16 cellular contexts compared by ENCODE assay signal in the genomic region with DNA sequence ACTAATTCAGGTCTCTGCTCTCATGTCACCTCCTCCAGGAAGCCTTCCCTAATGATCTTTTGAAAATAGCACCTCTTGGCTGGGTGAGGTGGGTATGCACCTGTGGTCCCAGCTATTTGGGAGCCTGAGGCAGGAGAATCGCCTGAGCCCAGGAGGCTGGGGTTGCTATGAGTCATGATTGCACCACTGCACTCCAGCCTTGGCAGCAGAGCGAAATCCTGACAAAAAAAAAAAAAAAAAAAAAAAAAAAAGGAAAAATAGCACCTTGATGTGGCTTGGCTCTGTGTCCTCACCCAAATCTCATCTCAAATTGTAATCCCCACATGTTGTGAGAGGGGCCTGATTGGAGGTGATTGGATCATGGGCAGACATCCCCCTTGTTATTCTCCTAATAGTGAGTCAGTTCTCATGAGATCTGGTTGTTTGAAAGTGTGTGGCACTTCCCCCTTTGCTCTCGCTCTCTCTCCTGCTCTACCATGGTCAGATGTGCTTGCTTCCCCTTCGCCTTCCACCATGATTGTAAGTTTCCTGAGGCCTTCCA. TPM values are rescaled to one million over a fixed set of nuclear protein-coding genes. Genes with fewer than 3 reads are reported as not detected.
DNase-seq lines count a peak whose midpoint lies in the region; ATAC-seq, FAIRE-seq and TF ChIP-seq lines count a peak whose summit lies in the region.
"Had no signal": no experiment of that assay in that cellular context is flagged by ENCODE, and none has a peak within 500 bp of the region (broad histone marks: within the 10 kb centered on the region; RNA-seq: fewer than 3 reads in every experiment).

No MANE protein-coding gene starts in this region.

- no peak overlapping the region for H3K56ac ChIP-seq in H1 (replicated peaks; ENCODE audit: insufficient read length, low read depth, low read length)

- no peak overlapping the region; the same call in 1 of the 2 replicates for H2BK12ac ChIP-seq in H1 (ENCODE audit: low read depth, low read length)

- H3K9me3 ChIP-seq in H1 (ENCODE audit: insufficient read depth in 2 of 2, low read depth in 1 of 2, low read length in 1 of 2) (no peaks in the 10 kb centered on the region; a peak in 1 of 4 replicates), sigmoid colon (peaks cover 0 to 6% (median 0%) of the 10 kb centered on the region in 4 donors)
- H3K9me3 ChIP-seq: vagina had no signal

- H4K8ac ChIP-seq in H1 (ENCODE audit: extremely low read depth, insufficient read depth, low read length): no peak overlapping the region

- no peak for TF ChIP-seq POLR2A in H1 (IDR thresholded peaks at IDR 0.05; ENCODE audit: control extremely low read depth in 1 of 2, low read depth in 2 of 2, low read length in 2 of 2)
- TF ChIP-seq POLR2A in sigmoid colon (IDR thresholded peaks at IDR 0.05): no peak

- no peak overlapping the region for H2BK15ac ChIP-seq in H1 (ENCODE audit: low read length)

- H3K4me1 Mint-ChIP-seq in T-helper 1 cell treated with Interleukin-12 subunit alpha and Interleukin-12 subunit beta and Interleukin-4 antibody, amounts not matched to agents 30 μg/mL and 1 μg/mL, for 36 hours (ENCODE audit: low read depth): peaks cover 4% of the 10 kb centered on the region
- H3K4me1 Mint-ChIP-seq in progenitor cell of endocrine pancreas (ENCODE audit: low read depth): peaks cover 4% of the 10 kb centered on the region

- H4K5ac ChIP-seq in H1 (ENCODE audit: insufficient read length, low read depth, low read length): no peak overlapping the region

- H3K4me3 ChIP-seq in H1 (ENCODE audit: extremely low read depth in 1 of 4, insufficient read depth in 2 of 4, low read depth in 3 of 4, low read length in 4 of 4) (no peak overlapping the region), sigmoid colon (no peak overlapping the region)
- H3K4me3 ChIP-seq: heart left ventricle, vagina had no signal

- CTCF ChIA-PET in H1 (lab: Charles Lee; ENCODE audit: partially characterized antibody): no interaction called here

- POLR2A ChIA-PET in H1 (lab: Charles Lee; ENCODE audit: partially characterized antibody): no interaction called here

- H3K23ac ChIP-seq in H1 (ENCODE audit: insufficient read length): no peak overlapping the region

- H3K9ac ChIP-seq in H1 (replicated peaks in 1 of 4; ENCODE audit: extremely low read depth in 1 of 4, low read depth in 3 of 4, low read length in 3 of 4): no peak overlapping the region

- no peak overlapping the region for H3K4me2 ChIP-seq in H1 (ENCODE audit: insufficient read depth in 1 of 2, low read depth in 2 of 2, low read length in 2 of 2)

- H3K27me3 ChIP-seq in H1 (replicated peaks in 1 of 4; ENCODE audit: control insufficient read depth in 3 of 4, extremely low read depth in 1 of 4, insufficient read depth in 3 of 4, low read length in 3 of 4) (no peaks in the 10 kb centered on the region), sigmoid colon (no peaks in the 10 kb centered on the region)
- H3K27me3 ChIP-seq: heart left ventricle, vagina had no signal

- H3K9me3 Mint-ChIP-seq in T-helper 1 cell treated with Interleukin-12 subunit alpha and Interleukin-12 subunit beta and Interleukin-4 antibody, amounts not matched to agents 30 μg/mL and 1 μg/mL, for 36 hours: no peaks in the 10 kb centered on the region
- H3K9me3 Mint-ChIP-seq in progenitor cell of endocrine pancreas (ENCODE audit: low read depth): no peaks in the 10 kb centered on the region

- H3K36me3 Mint-ChIP-seq in T-helper 1 cell treated with Interleukin-12 subunit alpha and Interleukin-12 subunit beta and Interleukin-4 antibody, amounts not matched to agents 30 μg/mL and 1 μg/mL, for 36 hours (ENCODE audit: low read depth): no peaks in the 10 kb centered on the region
- H3K36me3 Mint-ChIP-seq in progenitor cell of endocrine pancreas (ENCODE audit: insufficient read depth): no peaks in the 10 kb centered on the region

- H4K91ac ChIP-seq in H1 (replicated peaks; ENCODE audit: insufficient read length, low read length): no peak overlapping the region

- no peaks in the 10 kb centered on the region for H3K79me2 ChIP-seq in H1 (ENCODE audit: control insufficient read depth in 1 of 2, insufficient read depth in 2 of 2, low read length in 2 of 2)

- ATAC-seq in HG03460 (IDR thresholded peaks at IDR 0.05; ENCODE audit: unreplicated experiment): no peak
- ATAC-seq: activated CD4-positive, CD25-positive, alpha-beta regulatory T cell treated with anti-CD3 and anti-CD28 coated beads, Interleukin-2, amount 50 U/mL, for 24 hours had no signal

- H3K27ac ChIP-seq in H1 (ENCODE audit: low read depth, low read length): no peak overlapping the region
- no peak overlapping the region for H3K27ac ChIP-seq in sigmoid colon
- H3K27ac ChIP-seq: vagina had no signal

- H4K20me1 ChIP-seq in H1 (replicated peaks in 1 of 2; ENCODE audit: control insufficient read depth in 1 of 2, insufficient read depth in 2 of 2, low read length in 2 of 2): no peaks in the 10 kb centered on the region

- H2BK20ac ChIP-seq in H1 (ENCODE audit: low read length): no peak overlapping the region

- TF ChIP-seq EP300 in H1 (IDR thresholded peaks at IDR 0.05; ENCODE audit: borderline replicate concordance in 1 of 2, low read depth in 2 of 2, low read length in 2 of 2) (no peak), sigmoid colon (IDR thresholded peaks at IDR 0.05) (no peak)

- intact Hi-C loops in sigmoid colon (cut with DNase I): no loop called here

- no peaks in the 10 kb centered on the region for H3K23me2 ChIP-seq in H1 (ENCODE audit: low read depth, low read length)

- no peak for DNase-seq in T-helper 1 cell
- DNase-seq in OCI-M1 (lab: John Stamatoyannopoulos, UW): peak; percentile 44
- peak in 1 of 2 experiments; percentile 41 for DNase-seq in H1 (ENCODE audit: low read depth in 1 of 2, low spot score in 2 of 2)
- peak; percentile 75 for DNase-seq in sigmoid colon
- DNase-seq in progenitor cell of endocrine pancreas (ENCODE audit: low spot score, unreplicated experiment): no peak
- DNase-seq in anterior cingulate cortex (lab: John Stamatoyannopoulos, UW): no peak
- DNase-seq: activated gamma-delta T cell, heart left ventricle, NCI-H1417 had no signal

- H3K36me3 ChIP-seq in H1 (ENCODE audit: control insufficient read depth in 2 of 4, insufficient read depth in 4 of 4, low read length in 3 of 4) (no peaks in the 10 kb centered on the region), sigmoid colon (no peaks in the 10 kb centered on the region)
- H3K36me3 ChIP-seq: heart left ventricle, vagina had no signal

- H3K79me1 ChIP-seq in H1 (ENCODE audit: low read depth, low read length): no peaks in the 10 kb centered on the region

- H2AFZ ChIP-seq in H1 (ENCODE audit: low read length): no peak overlapping the region

- H2AK5ac ChIP-seq in H1 (ENCODE audit: low read depth, low read length): no peak overlapping the region

- H3K14ac ChIP-seq in H1 (ENCODE audit: insufficient read length): no peak overlapping the region

- peaks cover 18% of the 10 kb centered on the region for H3K27me3 Mint-ChIP-seq in T-helper 1 cell treated with Interleukin-12 subunit alpha and Interleukin-12 subunit beta and Interleukin-4 antibody, amounts not matched to agents 30 μg/mL and 1 μg/mL, for 36 hours (ENCODE audit: low read depth)
- H3K27me3 Mint-ChIP-seq in progenitor cell of endocrine pancreas: peaks cover 4% of the 10 kb centered on the region

- 0 out of 2 replicates have a peak overlapping the region, but pooled peaks have one; percentile 48 for H2BK5ac ChIP-seq in H1 (ENCODE audit: low read depth, low read length)

- peaks cover 6 to 16% (median 9%) of the 10 kb centered on the region in 4 experiments; a peak in 5 of 7 replicates for H3K4me1 ChIP-seq in H1 (replicated peaks in 1 of 4; ENCODE audit: control insufficient read depth in 3 of 4, insufficient read depth in 4 of 4, low read length in 3 of 4)
- H3K4me1 ChIP-seq in sigmoid colon: peaks cover 0 to 24% (median 8%) of the 10 kb centered on the region in 4 donors
- H3K4me1 ChIP-seq: vagina had no signal

- no peak overlapping the region for H3K4me3 Mint-ChIP-seq in T-helper 1 cell treated with Interleukin-12 subunit alpha and Interleukin-12 subunit beta and Interleukin-4 antibody, amounts not matched to agents 30 μg/mL and 1 μg/mL, for 36 hours
- no peak overlapping the region for H3K4me3 Mint-ChIP-seq in progenitor cell of endocrine pancreas (ENCODE audit: low read depth)

- no peak for TF ChIP-seq RAD21 in H1 (IDR thresholded peaks at IDR 0.05 in 1 of 2, conservative IDR thresholded peaks at IDR 0.05 in 1 of 2; ENCODE audit: low read depth in 2 of 2, low read length in 2 of 2)

- H3K27ac Mint-ChIP-seq in T-helper 1 cell treated with Interleukin-12 subunit alpha and Interleukin-12 subunit beta and Interleukin-4 antibody, amounts not matched to agents 30 μg/mL and 1 μg/mL, for 36 hours: peak overlapping the region; percentile 52
- H3K27ac Mint-ChIP-seq in progenitor cell of endocrine pancreas: no peak overlapping the region

- H3K4ac ChIP-seq in H1 (replicated peaks; ENCODE audit: insufficient read length, low read depth, low read length): no peak overlapping the region

- no peak for FAIRE-seq in H1 (lab: Jason Lieb, UNC)
- FAIRE-seq: RCC 7860 had no signal

- H2BK120ac ChIP-seq in H1 (replicated peaks; ENCODE audit: low read depth, low read length): no peak overlapping the region

- H3K18ac ChIP-seq in H1 (ENCODE audit: extremely low read depth, low read length): no peak overlapping the region

- WGBS in H1 (ENCODE audit: extremely low coverage in 1 of 2, insufficient coverage in 1 of 2, insufficient read length in 1 of 2, insufficient replicate concordance in 2 of 2, low coverage in 1 of 2, low lambda C conversion rate in 2 of 2, missing lambda C conversion rate in 1 of 2), 2 experiments: 72% methylated on average over 3 of the region's 4 CpGs; no CpG with 5 or more reads in 1 of the 2 experiments
- WGBS in sigmoid colon, 2 donors: 71 to 80% methylated on average over 4 of the region's 4 CpGs

- TF ChIP-seq CTCF in H1 (IDR thresholded peaks at IDR 0.05; ENCODE audit: control extremely low read depth in 1 of 3, insufficient read depth in 1 of 3, low read depth in 1 of 3, low read length in 3 of 3) (no peak), sigmoid colon (IDR thresholded peaks at IDR 0.05) (no peak), progenitor cell of endocrine pancreas (IDR thresholded peaks at IDR 0.05; ENCODE audit: unreplicated experiment) (no peak)

RNA-seq across cellular contexts. Expression of a gene that starts 11.2 kb away (rescaled TPM):
- not detected in 2 replicates for total RNA-seq in H1 (2021; fragmentation: NEBNext Ultra II Directional; extraction: Animal tissue kit (Norgen Biotek cat#: 25700))
- not detected in 2 replicates for polyA plus RNA-seq in H1 (2011; rRNA removed)
- polyA plus RNA-seq in H1 (2011; cell fraction: cytosol; rRNA removed): not detected
- not detected for polyA plus RNA-seq in H1 (2011; cell fraction: nucleus; rRNA removed)
- polyA plus RNA-seq in H1 (2012, experiment 1 of 2): not detected in 4 replicates
- polyA plus RNA-seq in H1 (2012, experiment 2 of 2): not detected
- polyA plus RNA-seq in H1 (2013, experiment 1 of 2): not detected
- not detected for polyA plus RNA-seq in H1 (2013, experiment 2 of 2)
- under 0.01 TPM in 1 of 2 replicates, not detected in the other for polyA minus RNA-seq in H1 (2011; rRNA and poly(A)+ RNA removed)
- polyA minus RNA-seq in H1 (2011; cell fraction: cytosol; rRNA and poly(A)+ RNA removed): not detected
- polyA minus RNA-seq in H1 (2011; cell fraction: nucleus; rRNA and poly(A)+ RNA removed): not detected
- not detected for total RNA-seq in sigmoid colon
- not detected for polyA plus RNA-seq in sigmoid colon
- not detected in 2 replicates for total RNA-seq in progenitor cell of endocrine pancreas
- total RNA-seq: A172, dermis microvascular lymphatic vessel endothelial cell, heart left ventricle, vagina had no signal
- polyA plus RNA-seq: heart left ventricle had no signal

RNA-seq across cellular contexts. Expression of a gene that starts 25.8 kb away (rescaled TPM):
- total RNA-seq in H1 (2021; fragmentation: NEBNext Ultra II Directional; extraction: Animal tissue kit (Norgen Biotek cat#: 25700)): 0.11 TPM in 2 replicates
- polyA plus RNA-seq in H1 (2011; rRNA removed) (0.03 and 0.08 TPM in 2 replicates), sigmoid colon (under 1 TPM in 1 of 3 donors, not detected in 2; 0.25 TPM)
- 0.05 TPM for polyA plus RNA-seq in H1 (2011; cell fraction: cytosol; rRNA removed)
- polyA plus RNA-seq in H1 (2011; cell fraction: nucleus; rRNA removed): 0.13 TPM
- 0.06 to 0.12 TPM (median 0.07 TPM) in 3 of 4 replicates, not detected in the other for polyA plus RNA-seq in H1 (2012, experiment 1 of 2)
- not detected for polyA plus RNA-seq in H1 (2012, experiment 2 of 2)
- polyA plus RNA-seq in H1 (2013, experiment 1 of 2): 0.04 TPM
- polyA plus RNA-seq in H1 (2013, experiment 2 of 2): 0.04 TPM
- polyA minus RNA-seq in H1 (2011; rRNA and poly(A)+ RNA removed): not detected in 2 replicates
- polyA minus RNA-seq in H1 (2011; cell fraction: cytosol; rRNA and poly(A)+ RNA removed): not detected
- polyA minus RNA-seq in H1 (2011; cell fraction: nucleus; rRNA and poly(A)+ RNA removed): 0.40 TPM
- total RNA-seq in sigmoid colon (1 to 10 TPM in 2 of 4 donors, under 1 TPM in 1, not detected in 1; 0.99 to 1.6 (median 1.1) TPM), progenitor cell of endocrine pancreas (0.60 and 0.75 TPM in 2 replicates)
- total RNA-seq: A172 had no signal

Comparison
In these comparisons a context has a peak if more than half of its experiments do, and no peak if none do; other contexts are left out.
1. DNase-seq: peak in OCI-M1 (single experiment) and sigmoid colon (single experiment); none in T-helper 1 cell (0 of 5), progenitor cell of endocrine pancreas (single experiment) and anterior cingulate cortex (0 of 58).